Comparison of ENCODE assay signal across 8 cellular contexts in the genomic region with DNA sequence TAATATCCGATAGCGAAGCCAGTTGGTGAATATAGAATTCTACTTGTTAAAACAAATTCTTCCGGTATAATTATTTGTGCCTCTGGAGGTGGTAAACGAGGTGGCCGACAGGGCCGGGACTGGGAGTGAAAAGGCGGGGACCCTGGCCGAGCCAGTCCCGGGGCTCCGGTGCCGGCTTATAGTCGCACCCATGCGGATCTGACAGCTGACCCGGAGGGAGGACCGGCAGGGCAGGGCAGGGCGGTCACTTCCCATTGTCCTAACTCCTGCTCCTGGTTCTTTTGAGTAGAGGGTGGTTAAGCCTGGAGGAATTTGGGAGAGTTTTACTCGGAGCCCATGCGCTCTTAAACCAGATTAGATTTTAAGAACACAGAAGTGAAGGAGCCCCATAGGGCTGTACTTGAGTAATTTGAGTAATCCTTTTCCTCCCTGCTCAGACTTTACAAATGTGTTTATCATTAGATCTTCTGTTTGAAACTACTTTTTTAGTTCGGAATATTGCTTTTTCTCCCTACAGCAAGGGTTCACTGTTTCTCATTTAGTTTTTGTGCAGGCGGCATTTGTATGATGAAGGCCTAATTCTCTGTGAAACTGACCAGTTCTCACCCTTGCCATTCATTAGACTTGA. TPM values are rescaled to one million over a fixed set of nuclear protein-coding genes. Genes with fewer than 3 reads are reported as not detected.
DNase-seq lines count a peak whose midpoint lies in the region; ATAC-seq and TF ChIP-seq lines count a peak whose summit lies in the region.

No MANE protein-coding gene starts in this region.

- peaks cover 24% of the 10 kb centered on the region for H3K79me2 ChIP-seq in parathyroid adenoma

- H3K9ac ChIP-seq in parathyroid adenoma: no peak overlapping the region

- CTCF ChIA-PET in activated naive CD4-positive, alpha-beta T cell treated with anti-CD3 and anti-CD28 coated beads, Interleukin-2, amount 10 ng/mL, durations not matched to agents 7 days and 5 days (lab: Charles Lee): interaction anchor here (1.1 kb wide), 1 partner anchor 9 kb away, joined by 4 read pairs; no protein-coding TSS in a partner anchor

- peak; percentile 53 for DNase-seq in COLO668 (lab: John Stamatoyannopoulos, UW; ENCODE audit: unreplicated experiment)
- peak; percentile 39 for DNase-seq in LHCN-M2 (ENCODE audit: low read depth)
- DNase-seq in activated naive CD4-positive, alpha-beta T cell treated with anti-CD3 and anti-CD28 coated beads, Interleukin-2, amount 10 ng/mL, durations not matched to agents 7 days and 5 days: peak; percentile 46
- DNase-seq in cardiac muscle cell (ENCODE audit: low read depth in 1 of 2, low spot score in 1 of 2): peak in 1 of 2 donors; percentile 49
- DNase-seq in NCI-H2196 (lab: John Stamatoyannopoulos, UW; ENCODE audit: unreplicated experiment): no peak
- no peak for DNase-seq in NCI-H2171 treated with DMSO at 0.1 percent for 48 hours (lab: John Stamatoyannopoulos, UW)

- H3K27ac ChIP-seq in cardiac muscle cell (no peak overlapping the region), parathyroid adenoma (no peak overlapping the region)

- peak overlapping the region; percentile 92 for H3K4me3 Mint-ChIP-seq in activated naive CD4-positive, alpha-beta T cell treated with anti-CD3 and anti-CD28 coated beads, Interleukin-2, amount 10 ng/mL, durations not matched to agents 7 days and 5 days

- H3K4me1 ChIP-seq in cardiac muscle cell (ENCODE audit: low read depth) (peaks cover 10% of the 10 kb centered on the region), parathyroid adenoma (peaks cover 4% of the 10 kb centered on the region)

- peaks cover 54% of the 10 kb centered on the region for H3K4me1 Mint-ChIP-seq in activated naive CD4-positive, alpha-beta T cell treated with anti-CD3 and anti-CD28 coated beads, Interleukin-2, amount 10 ng/mL, durations not matched to agents 7 days and 5 days

- peak overlapping the region; percentile 85 for H3K27ac Mint-ChIP-seq in activated naive CD4-positive, alpha-beta T cell treated with anti-CD3 and anti-CD28 coated beads, Interleukin-2, amount 10 ng/mL, durations not matched to agents 7 days and 5 days

- no peak for ATAC-seq in GM18858 (IDR thresholded peaks at IDR 0.05; ENCODE audit: unreplicated experiment)

- H3K36me3 Mint-ChIP-seq in activated naive CD4-positive, alpha-beta T cell treated with anti-CD3 and anti-CD28 coated beads, Interleukin-2, amount 10 ng/mL, durations not matched to agents 7 days and 5 days: peaks cover 20% of the 10 kb centered on the region

- H3K4me3 ChIP-seq in cardiac muscle cell (peak overlapping the region; percentile 96), parathyroid adenoma (ENCODE audit: low read depth, low read length) (peak overlapping the region; percentile 52)

- H3K27me3 Mint-ChIP-seq in activated naive CD4-positive, alpha-beta T cell treated with anti-CD3 and anti-CD28 coated beads, Interleukin-2, amount 10 ng/mL, durations not matched to agents 7 days and 5 days: peaks cover 2% of the 10 kb centered on the region

- H3K27me3 ChIP-seq in cardiac muscle cell (no peaks in the 10 kb centered on the region), parathyroid adenoma (ENCODE audit: control insufficient read depth, insufficient read depth, low read length) (no peaks in the 10 kb centered on the region)

- TF ChIP-seq CTCF in cardiac muscle cell (IDR thresholded peaks at IDR 0.05; ENCODE audit: low read depth, low read length) (no peak), parathyroid adenoma (IDR thresholded peaks at IDR 0.05) (no peak)

- H3K9me3 ChIP-seq in cardiac muscle cell (ENCODE audit: low read depth) (no peaks in the 10 kb centered on the region), parathyroid adenoma (ENCODE audit: control insufficient read depth, low read length) (no peaks in the 10 kb centered on the region)

- H3K4me2 ChIP-seq in parathyroid adenoma (ENCODE audit: low read length): peak overlapping the region; percentile 58

- peak overlapping the region; percentile 61 for H2AFZ ChIP-seq in parathyroid adenoma

- peaks cover 2% of the 10 kb centered on the region for H3K9me3 Mint-ChIP-seq in activated naive CD4-positive, alpha-beta T cell treated with anti-CD3 and anti-CD28 coated beads, Interleukin-2, amount 10 ng/mL, durations not matched to agents 7 days and 5 days

- H3K36me3 ChIP-seq in cardiac muscle cell (no peaks in the 10 kb centered on the region), parathyroid adenoma (ENCODE audit: control insufficient read depth, insufficient read depth, low read length) (no peaks in the 10 kb centered on the region)

RNA-seq across cellular contexts. Expression of a gene that starts 1.8 kb away (rescaled TPM):
- total RNA-seq in LHCN-M2 (2014; rRNA removed): 13.3 and 16.0 TPM in 2 replicates
- 6.0 TPM for polyA plus RNA-seq in LHCN-M2 (2012)
- 8.9 and 11.1 TPM in 2 replicates for total RNA-seq in cardiac muscle cell
- polyA plus RNA-seq in cardiac muscle cell: 14.7 and 15.9 TPM in 2 replicates

Comparison
In these comparisons a context has a peak if more than half of its experiments do, and no peak if none do; other contexts are left out.
1. DNase-seq: peak in COLO668 (single experiment), LHCN-M2 (single experiment) and activated naive CD4-positive, alpha-beta T cell treated with anti-CD3 and anti-CD28 coated beads, Interleukin-2, amount 10 ng/mL, durations not matched to agents 7 days and 5 days (single experiment); none in NCI-H2196 (single experiment) and NCI-H2171 treated with DMSO at 0.1 percent for 48 hours (single experiment).